29 cellular contexts compared by ENCODE assay signal in genomic region chr1:172936088-172936487, GRCh38.
"Had no signal": no experiment of that assay in that cellular context is flagged by ENCODE, and none has a peak within 500 bp of the region (broad histone marks: within the 10 kb centered on the region; RNA-seq: fewer than 3 reads in every experiment).

No MANE protein-coding gene starts in this region.

- DNase-seq: activated CD4-positive, alpha-beta T cell treated with anti-CD3 and anti-CD28 coated beads, Interleukin-2, amount 10 ng/mL, durations not matched to agents 7 days and 5 days; activated CD4-positive, alpha-beta T cell treated with anti-CD3 and anti-CD28 coated beads, Interleukin-2, amount 50 U/mL, for 48 hours; activated CD4-positive, CD25-positive, alpha-beta regulatory T cell; activated CD8-positive, alpha-beta memory T cell treated with anti-CD3 and anti-CD28 coated beads, Interleukin-2, amount 10 ng/mL, durations not matched to agents 7 days and 5 days; activated CD8-positive, alpha-beta memory T cell treated with anti-CD3 and anti-CD28 coated beads, Interleukin-2, amount 50 U/mL, for 48 hours; activated effector memory CD4-positive, alpha-beta T cell treated with anti-CD3 and anti-CD28 coated beads, Interleukin-2, amount 50 U/mL, for 16 hours; activated naive CD4-positive, alpha-beta T cell treated with Interleukin-2 at 50 U/mL for 16 hours; activated naive CD8-positive, alpha-beta T cell treated with anti-CD3 and anti-CD28 coated beads, Interleukin-2, amount 10 ng/mL, durations not matched to agents 7 days and 5 days; activated T-cell treated with anti-CD3 and anti-CD28 coated beads, Interleukin-2, amount 50 U/mL, for 72 hours; amygdala; MM.1S; MV-4-11; NCI-H1092; NCI-H1436 treated with DMSO at 0.1 percent for 48 hours; NCI-H1694 treated with DMSO at 0.1 percent for 48 hours; NCI-H2029; NCI-H345; NCI-H524 treated with DMSO at 0.1 percent for 48 hours; SHP77; SJCRH30; T1000; WERI-Rb-1 had no signal

- H3K27me3 ChIP-seq: ascending aorta, breast epithelium, SJCRH30 had no signal

- H3K36me3 Mint-ChIP-seq: activated naive CD4-positive, alpha-beta T cell treated with anti-CD3 and anti-CD28 coated beads, Interleukin-2, amount 50 U/mL, for 24 hours had no signal

- H3K4me3 Mint-ChIP-seq: activated CD4-positive, alpha-beta T cell treated with anti-CD3 and anti-CD28 coated beads, Interleukin-2, amount 10 ng/mL, durations not matched to agents 7 days and 5 days; activated CD8-positive, alpha-beta memory T cell treated with anti-CD3 and anti-CD28 coated beads, Interleukin-2, amount 10 ng/mL, durations not matched to agents 7 days and 5 days; activated naive CD4-positive, alpha-beta T cell treated with anti-CD3 and anti-CD28 coated beads, Interleukin-2, amount 50 U/mL, for 24 hours; activated naive CD8-positive, alpha-beta T cell treated with anti-CD3 and anti-CD28 coated beads, Interleukin-2, amount 10 ng/mL, durations not matched to agents 7 days and 5 days; activated T-cell treated with anti-CD3 and anti-CD28 coated beads, Interleukin-2, amount 50 U/mL, for 72 hours; activated T-helper 17 cell treated with anti-CD3 and anti-CD28 coated beads, Interleukin-2, amount 50 U/mL, for 72 hours had no signal

- H3K36me3 ChIP-seq: ascending aorta, breast epithelium, SJCRH30, WERI-Rb-1 had no signal

- ATAC-seq: activated CD8-positive, alpha-beta memory T cell treated with anti-CD3 and anti-CD28 coated beads, Interleukin-2, amount 10 ng/mL, durations not matched to agents 7 days and 5 days; activated T-cell treated with anti-CD3 and anti-CD28 coated beads, Interleukin-2, amount 50 U/mL, for 72 hours; activated T-helper 17 cell treated with anti-CD3 and anti-CD28 coated beads, Interleukin-2, amount 50 U/mL, for 72 hours; Panc1 had no signal

- H3K4me1 ChIP-seq: breast epithelium had no signal

- H3K4me3 ChIP-seq: ascending aorta, breast epithelium, SJCRH30, SK-N-MC had no signal

- H3K27me3 Mint-ChIP-seq: activated CD4-positive, alpha-beta T cell treated with anti-CD3 and anti-CD28 coated beads, Interleukin-2, amount 10 ng/mL, durations not matched to agents 7 days and 5 days; activated CD8-positive, alpha-beta memory T cell treated with anti-CD3 and anti-CD28 coated beads, Interleukin-2, amount 10 ng/mL, durations not matched to agents 7 days and 5 days; activated naive CD4-positive, alpha-beta T cell treated with anti-CD3 and anti-CD28 coated beads, Interleukin-2, amount 50 U/mL, for 24 hours; activated naive CD8-positive, alpha-beta T cell treated with anti-CD3 and anti-CD28 coated beads, Interleukin-2, amount 10 ng/mL, durations not matched to agents 7 days and 5 days; activated T-helper 17 cell treated with anti-CD3 and anti-CD28 coated beads, Interleukin-2, amount 50 U/mL, for 72 hours had no signal

- H3K9me3 ChIP-seq: ascending aorta, breast epithelium had no signal

- H3K27ac Mint-ChIP-seq: activated CD4-positive, alpha-beta T cell treated with anti-CD3 and anti-CD28 coated beads, Interleukin-2, amount 10 ng/mL, durations not matched to agents 7 days and 5 days; activated CD8-positive, alpha-beta memory T cell treated with anti-CD3 and anti-CD28 coated beads, Interleukin-2, amount 10 ng/mL, durations not matched to agents 7 days and 5 days; activated naive CD4-positive, alpha-beta T cell treated with anti-CD3 and anti-CD28 coated beads, Interleukin-2, amount 50 U/mL, for 24 hours; activated naive CD8-positive, alpha-beta T cell treated with anti-CD3 and anti-CD28 coated beads, Interleukin-2, amount 10 ng/mL, durations not matched to agents 7 days and 5 days; activated T-cell treated with anti-CD3 and anti-CD28 coated beads, Interleukin-2, amount 50 U/mL, for 72 hours; activated T-helper 17 cell treated with anti-CD3 and anti-CD28 coated beads, Interleukin-2, amount 50 U/mL, for 72 hours had no signal

- H3K9me3 Mint-ChIP-seq: activated naive CD4-positive, alpha-beta T cell treated with anti-CD3 and anti-CD28 coated beads, Interleukin-2, amount 50 U/mL, for 24 hours; activated T-cell treated with anti-CD3 and anti-CD28 coated beads, Interleukin-2, amount 50 U/mL, for 72 hours; activated T-helper 17 cell treated with anti-CD3 and anti-CD28 coated beads, Interleukin-2, amount 50 U/mL, for 72 hours had no signal

- H3K9ac ChIP-seq: KMS-11 had no signal

- H3K27ac ChIP-seq: breast epithelium, KMS-11, SJCRH30, SK-N-MC, WERI-Rb-1 had no signal

- H3K4me2 ChIP-seq: KMS-11 had no signal
